17 cellular contexts compared by ENCODE assay signal in genomic region chr18:7066965-7067555, GRCh38. TPM values are rescaled to one million over a fixed set of nuclear protein-coding genes. Genes with fewer than 3 reads are reported as not detected.
DNase-seq lines count a peak whose midpoint lies in the region; ATAC-seq and TF ChIP-seq lines count a peak whose summit lies in the region.
"Had no signal": no experiment of that assay in that cellular context is flagged by ENCODE, and none has a peak within 500 bp of the region (broad histone marks: within the 10 kb centered on the region; RNA-seq: fewer than 3 reads in every experiment).

No MANE protein-coding gene starts in this region.

- peaks cover 18% of the 10 kb centered on the region for H3K4me1 ChIP-seq in adipocyte (ENCODE audit: control insufficient read depth, insufficient read depth, low read length)
- H3K4me1 ChIP-seq in esophagus muscularis mucosa: peaks cover 0 to 20% (median 17%) of the 10 kb centered on the region in 4 donors
- H3K4me1 ChIP-seq in mesendoderm (ENCODE audit: control insufficient read depth, low read depth, low read length): peaks cover 9% of the 10 kb centered on the region
- H3K4me1 ChIP-seq: A549 had no signal

- H3K27ac ChIP-seq in esophagus muscularis mucosa (replicated peaks in 1 of 4): peak overlapping the region; percentile 13 to 34 (median 20)
- H3K27ac ChIP-seq in mesendoderm (ENCODE audit: low read depth, low read length): no peak overlapping the region
- H3K27ac ChIP-seq: A549 had no signal

- H2AK5ac ChIP-seq in mesendoderm (ENCODE audit: low read length): no peak overlapping the region

- no peak overlapping the region for H2BK120ac ChIP-seq in mesendoderm (ENCODE audit: low read depth, low read length)

- ATAC-seq in GM21390 (IDR thresholded peaks at IDR 0.05; ENCODE audit: unreplicated experiment): no peak
- ATAC-seq: A549, Panc1 had no signal

- H3K79me1 ChIP-seq in mesendoderm (ENCODE audit: low read length): no peaks in the 10 kb centered on the region

- TF ChIP-seq EP300 in esophagus muscularis mucosa (IDR thresholded peaks at IDR 0.05): no peak

- peak overlapping the region; percentile 34 for H3K18ac ChIP-seq in mesendoderm (ENCODE audit: low read length)

- no peak overlapping the region for H3K4ac ChIP-seq in mesendoderm (ENCODE audit: low read depth, low read length)

- no peak overlapping the region for H3K4me2 ChIP-seq in mesendoderm (ENCODE audit: low read length)
- H3K4me2 ChIP-seq: A549 had no signal

- peak overlapping the region; percentile 2 for H3K56ac ChIP-seq in mesendoderm (ENCODE audit: low read length)

- H2BK5ac ChIP-seq in mesendoderm (ENCODE audit: low read length): no peak overlapping the region

- no peak overlapping the region for H4K5ac ChIP-seq in mesendoderm (ENCODE audit: low read length)

- no peak overlapping the region for H4K8ac ChIP-seq in mesendoderm (ENCODE audit: low read depth, low read length)

- no peak for TF ChIP-seq POLR2A in esophagus muscularis mucosa (IDR thresholded peaks at IDR 0.05; ENCODE audit: low read depth)

- intact Hi-C loops in esophagus muscularis mucosa (cut with DNase I): no loop called here

- no peak overlapping the region for H3K9ac ChIP-seq in adipocyte (ENCODE audit: low read length)
- no peak overlapping the region for H3K9ac ChIP-seq in mesendoderm (ENCODE audit: low read length)

- peak overlapping the region; percentile 75 for H2BK15ac ChIP-seq in mesendoderm (replicated peaks; ENCODE audit: low read depth)

- no peak for TF ChIP-seq CTCF in esophagus muscularis mucosa (IDR thresholded peaks at IDR 0.05)

- no peaks in the 10 kb centered on the region for H3K36me3 ChIP-seq in adipocyte (ENCODE audit: control insufficient read depth, insufficient read depth, low read length, severe bottlenecking)
- H3K36me3 ChIP-seq in esophagus muscularis mucosa: no peaks in the 10 kb centered on the region
- H3K36me3 ChIP-seq in mesendoderm (ENCODE audit: control insufficient read depth, insufficient read depth, low read length): no peaks in the 10 kb centered on the region

- 20% methylated on average over 4 of the region's 4 CpGs for WGBS in esophagus muscularis mucosa
- WGBS in mesendoderm (ENCODE audit: extremely low coverage, insufficient coverage, low lambda C conversion rate): no CpG with 5 or more reads among the region's 4 CpGs

- DNase-seq in G401 (ENCODE audit: low spot score) (peak; percentile 59), adipocyte (ENCODE audit: low read depth) (no peak), esophagus muscularis mucosa (ENCODE audit: extremely low spot score) (peak; percentile 84), mesendoderm (no peak), COLO668 (lab: John Stamatoyannopoulos, UW; ENCODE audit: unreplicated experiment) (no peak), NCI-H1105 (lab: John Stamatoyannopoulos, UW) (no peak)
- no peak for DNase-seq in stimulated activated naive CD4-positive, alpha-beta T cell treated with Interleukin-2 at 50 U/mL for 16 hours (lab: John Stamatoyannopoulos, UW)
- DNase-seq: CD4-positive, alpha-beta memory T cell; DMS79; H7; NCI-H1105 treated with DMSO at 0.1 percent for 48 hours; NCI-H1694; NCI-H2081 treated with DMSO at 0.1 percent for 48 hours; NCI-H446 treated with DMSO at 0.1 percent for 48 hours had no signal

- H3K27me3 ChIP-seq in adipocyte (replicated peaks; ENCODE audit: control insufficient read depth, insufficient read depth, low read length): no peaks in the 10 kb centered on the region
- H3K27me3 ChIP-seq in esophagus muscularis mucosa: peaks cover 0 to 3% (median 0%) of the 10 kb centered on the region in 4 donors
- no peaks in the 10 kb centered on the region for H3K27me3 ChIP-seq in mesendoderm (ENCODE audit: insufficient read depth, low read length, poor library complexity)

- H3K9me3 ChIP-seq in adipocyte (ENCODE audit: control insufficient read depth, low read length): no peaks in the 10 kb centered on the region
- H3K9me3 ChIP-seq in esophagus muscularis mucosa: peaks cover 0 to 4% (median 2%) of the 10 kb centered on the region in 4 donors
- H3K9me3 ChIP-seq: A549 had no signal

- H3K79me2 ChIP-seq in mesendoderm (ENCODE audit: control insufficient read depth, insufficient read depth, low read length): no peaks in the 10 kb centered on the region

- H3K23ac ChIP-seq in mesendoderm (ENCODE audit: low read length): no peak overlapping the region

- in situ Hi-C loops in G401 (cut with HindIII; ENCODE audit: low sequenced_read_pairs): no loop called here

- H3K4me3 ChIP-seq in adipocyte (ENCODE audit: low read length): peak overlapping the region; percentile 16
- H3K4me3 ChIP-seq in esophagus muscularis mucosa: no peak overlapping the region
- no peak overlapping the region for H3K4me3 ChIP-seq in mesendoderm (ENCODE audit: low read length)
- H3K4me3 ChIP-seq: A549 had no signal

RNA-seq across cellular contexts. Expression of gene LAMA1, which starts 50.5 kb away (rescaled TPM):
- 0.03 and 0.31 TPM in 2 replicates for total RNA-seq in G401 (2014; rRNA removed; shearing (Covaris generic))
- under 1 TPM; 0.17 to 0.69 (median 0.37) TPM for total RNA-seq in esophagus muscularis mucosa
- polyA plus RNA-seq in mesendoderm (2013, experiment 1 of 2): 13.5 TPM
- polyA plus RNA-seq in mesendoderm (2013, experiment 2 of 2): 13.6 TPM
- total RNA-seq: CD4-positive, alpha-beta memory T cell had no signal
- polyA plus RNA-seq: CD4-positive, alpha-beta memory T cell had no signal

Comparison
In these comparisons a context has a peak if more than half of its experiments do, and no peak if none do; other contexts are left out.
1. DNase-seq: peak in G401 (single experiment) and esophagus muscularis mucosa (single experiment); none in adipocyte (single experiment), mesendoderm (single experiment), stimulated activated naive CD4-positive, alpha-beta T cell treated with Interleukin-2 at 50 U/mL for 16 hours (single experiment), COLO668 (single experiment) and NCI-H1105 (single experiment).